ENCODE assay signal across 10 cellular contexts in genomic region chr2:20992201-20992711, GRCh38. TPM values are rescaled to one million over a fixed set of nuclear protein-coding genes. Genes with fewer than 3 reads are reported as not detected.
DNase-seq lines count a peak whose midpoint lies in the region; ATAC-seq and TF ChIP-seq lines count a peak whose summit lies in the region.
"Had no signal": no experiment of that assay in that cellular context is flagged by ENCODE, and none has a peak within 500 bp of the region (broad histone marks: within the 10 kb centered on the region; RNA-seq: fewer than 3 reads in every experiment).

No MANE protein-coding gene starts in this region.

- intact Hi-C loops in Right ventricle myocardium superior (cut with DNase I) (no loop called here), vagina (cut with DNase I) (no loop called here)

- no peak for TF ChIP-seq POLR2A in vagina (IDR thresholded peaks at IDR 0.05)

- no peak overlapping the region for H3K9ac ChIP-seq in liver (ENCODE audit: low read depth in 1 of 2, low read length in 2 of 2)

- H3K27ac ChIP-seq in cardiac muscle cell (no peak overlapping the region), liver (ENCODE audit: low read depth in 1 of 2, low read length in 2 of 2) (no peak overlapping the region), vagina (peak overlapping the region; percentile 65)
- H3K27ac ChIP-seq: spleen had no signal

- H3K36me3 ChIP-seq in cardiac muscle cell, result no peaks in the 10 kb centered on the region
- no peaks in the 10 kb centered on the region for H3K36me3 ChIP-seq in liver (ENCODE audit: control insufficient read depth in 4 of 4, insufficient read depth in 3 of 4, low read depth in 1 of 4, low read length in 3 of 4)
- H3K36me3 ChIP-seq in vagina, result no peaks in the 10 kb centered on the region
- H3K36me3 ChIP-seq: spleen had no signal

- H3K4me3 ChIP-seq in cardiac muscle cell (no peak overlapping the region), cardiac fibroblast (replicated peaks in 1 of 2; ENCODE audit: low read depth in 2 of 2, low read length in 2 of 2) (no peak overlapping the region), liver (ENCODE audit: low read depth in 1 of 3, low read length in 3 of 3) (no peak overlapping the region), vagina (no peak overlapping the region)
- H3K4me3 ChIP-seq: spleen had no signal

- 80% methylated on average over 8 of the region's 8 CpGs for WGBS in liver

- H3K9me3 ChIP-seq in cardiac muscle cell (ENCODE audit: low read depth), result no peaks in the 10 kb centered on the region
- no peaks in the 10 kb centered on the region for H3K9me3 ChIP-seq in liver (ENCODE audit: control insufficient read depth in 4 of 4, low read length in 3 of 4)
- no peaks in the 10 kb centered on the region for H3K9me3 ChIP-seq in vagina
- H3K9me3 ChIP-seq: spleen had no signal

- ATAC-seq in Right ventricle myocardium superior (ENCODE audit: poor library complexity) (no peak), GM19463 (IDR thresholded peaks at IDR 0.05; ENCODE audit: unreplicated experiment) (no peak)

- TF ChIP-seq RAD21 in liver (IDR thresholded peaks at IDR 0.05), result no peak

- peak; percentile 6 for DNase-seq in cardiac muscle cell (ENCODE audit: low read depth in 1 of 2, low spot score in 1 of 2)
- DNase-seq in Right ventricle myocardium superior, result no peak
- peak; percentile 1 to 10 for DNase-seq in cardiac fibroblast (ENCODE audit: low read depth in 2 of 2)
- no peak for DNase-seq in vagina (ENCODE audit: extremely low spot score in 2 of 2)
- no peak for DNase-seq in Kasumi-1 (lab: John Stamatoyannopoulos, UW)
- DNase-seq in globus pallidus (ENCODE audit: low spot score), result no peak
- DNase-seq: NCI-H1092 treated with DMSO at 0.1 percent for 48 hours, spleen had no signal

- TF ChIP-seq CTCF in cardiac muscle cell (IDR thresholded peaks at IDR 0.05; ENCODE audit: low read depth, low read length) (no peak), cardiac fibroblast (IDR thresholded peaks at IDR 0.05; ENCODE audit: low read depth, low read length) (no peak), liver (IDR thresholded peaks at IDR 0.05; ENCODE audit: low read depth, low read length, missing input control) (no peak), vagina (IDR thresholded peaks at IDR 0.05) (no peak)

- H3K4me1 ChIP-seq in cardiac muscle cell (ENCODE audit: low read depth) (no peaks in the 10 kb centered on the region), liver (ENCODE audit: control insufficient read depth in 4 of 4, insufficient read depth in 4 of 4, low read length in 3 of 4) (no peaks in the 10 kb centered on the region), vagina (peaks cover 38% of the 10 kb centered on the region)
- H3K4me1 ChIP-seq: spleen had no signal

- H3K27me3 ChIP-seq in cardiac muscle cell (no peaks in the 10 kb centered on the region), liver (ENCODE audit: control insufficient read depth in 4 of 4, insufficient read depth in 4 of 4, low read length in 3 of 4) (no peaks in the 10 kb centered on the region), vagina (no peaks in the 10 kb centered on the region)

TF ChIP-seq in liver, 16 proteins besides CTCF, POLR2A, EP300 and RAD21:
- TF ChIP-seq REST (IDR thresholded peaks at IDR 0.05) (peak; percentile 26), YY1 (IDR thresholded peaks at IDR 0.05) (no peak)

RNA-seq across cellular contexts. Expression of gene APOB, which starts 51.6 kb away (rescaled TPM):
- total RNA-seq in cardiac muscle cell (0.07 and 0.15 TPM in 2 replicates), Right ventricle myocardium superior (8.5 TPM), liver (1,000 to 10,000 TPM; 2,357 to 2,949 TPM), vagina (not detected)
- polyA plus RNA-seq in cardiac muscle cell (0.26 TPM in 1 of 2 replicates, not detected in the other), liver (100 to 1,000 TPM; 431 to 570 TPM)

Comparison
In these comparisons a context has a peak if more than half of its experiments do, and no peak if none do; other contexts are left out.
1. DNase-seq: peak in cardiac muscle cell (2 of 2) and cardiac fibroblast (2 of 2); none in Right ventricle myocardium superior (single experiment), vagina (0 of 2), Kasumi-1 (0 of 2) and globus pallidus (single experiment).
2. RNA of gene APOB, which starts 51.6 kb away (total RNA-seq): 2,357 to 2,949 TPM in liver; 8.5 TPM in Right ventricle myocardium superior (single experiment), 0.07 to 0.15 TPM in cardiac muscle cell and not detected in vagina (single experiment); every median in the first group is over 100 times any median in the second.